Comparison of ENCODE assay signal across 1 cellular context in genomic region chr6:44397424-44398169, GRCh38.
A peak's percentile ranks its signal among the peaks of the same experiment; 100 is the strongest.
TF ChIP-seq lines count a peak whose summit lies in the region.

No MANE protein-coding gene starts in this region.

TF ChIP-seq in K562, 482 proteins besides CTCF, POLR2A, EP300 and RAD21:
- TF ChIP-seq ZBTB40 (IDR thresholded peaks at IDR 0.05) (no peak), ZBTB40 (CRISPR knock-in tag; IDR thresholded peaks at IDR 0.05) (no peak), ATF3 (IDR thresholded peaks at IDR 0.05) (peak; percentile 33; the same call in 1 of the 2 replicates), ATF3 (CRISPR knock-in tag; conservative IDR thresholded peaks at IDR 0.05) (no peak), RCOR1 (IDR thresholded peaks at IDR 0.05; ENCODE audit: borderline replicate concordance in 1 of 2, low read depth in 2 of 2, low read length in 2 of 2) (0 out of 4 replicates have a peak, but pooled peaks of 1 of the 2 experiments have one; percentile 38), PHF21A (IDR thresholded peaks at IDR 0.05; ENCODE audit: borderline replicate concordance, low read depth) (peak; percentile 93), KDM1A (IDR thresholded peaks at IDR 0.05) (peak; percentile 23 to 59; a peak in 1 of 4 replicates), BCLAF1 (IDR thresholded peaks at IDR 0.05; ENCODE audit: borderline replicate concordance in 1 of 2, control insufficient read depth in 1 of 2, low read depth in 2 of 2, low read length in 1 of 2) (no peak), YBX1 (IDR thresholded peaks at IDR 0.05) (no peak), CGGBP1 (CRISPR knock-in tag; IDR thresholded peaks at IDR 0.05) (no peak), CTCFL (IDR thresholded peaks at IDR 0.05; ENCODE audit: borderline replicate concordance, insufficient read depth, low read depth, low read length, poor library complexity, severe bottlenecking) (peak; percentile 44), ZBTB5 (IDR thresholded peaks at IDR 0.05) (no peak)
TF ChIP-seq in K562: peak in this region for 5.
